Comparison of ENCODE assay signal across 8 cellular contexts in genomic region chr10:72048450-72049124, GRCh38.
A peak's percentile ranks its signal among the peaks of the same experiment; 100 is the strongest.
DNase-seq lines count a peak whose midpoint lies in the region; ATAC-seq and TF ChIP-seq lines count a peak whose summit lies in the region.

No MANE protein-coding gene starts in this region.

- TF ChIP-seq CTCF in GM10248 (IDR thresholded peaks at IDR 0.05; ENCODE audit: control extremely low read depth, extremely low read depth, low read depth, missing control alignments), result peak; percentile 100

- peak; percentile 87 for DNase-seq in GM10248 (ENCODE audit: extremely low spot score)
- peak; percentile 65 to 83 for DNase-seq in NCI-H524 (lab: John Stamatoyannopoulos, UW)
- peak; percentile 81 for DNase-seq in activated CD4-positive, alpha-beta T cell treated with anti-CD3 and anti-CD28 coated beads for 1 hour
- DNase-seq in cerebellar cortex (ENCODE audit: low spot score), result peak; percentile 97
- DNase-seq in kidney glomerular epithelial cell (lab: John Stamatoyannopoulos, UW), result peak; percentile 87
- peak; percentile 87 for DNase-seq in stimulated activated CD4-positive, alpha-beta T cell treated with anti-CD3 and anti-CD28 coated beads, Interleukin-1b, Interleukin-23, amount 100 ng/mL, for 48 hours

- ATAC-seq in HG03442 (IDR thresholded peaks at IDR 0.05; ENCODE audit: unreplicated experiment) (peak; percentile 68), HG03378 (IDR thresholded peaks at IDR 0.05; ENCODE audit: unreplicated experiment) (no peak)

- POLR2A ChIA-PET in GM10248 (lab: Yijun Ruan, JAX), result interaction anchor here (0.6 to 0.7 kb wide), 2 partner anchors 245 to 1803 kb away, joined by 6 read pairs; no protein-coding TSS in a partner anchor

- CTCF ChIA-PET in GM10248 (lab: Yijun Ruan, JAX), result interaction anchor here (0.6 to 5.6 kb wide), 88 partner anchors 10 to 842 kb away, joined by 3 to 54 read pairs (median 5); partner anchors contain the start of genes DNAJB12 and SPOCK2
